Comparison of ENCODE assay signal across 1 cellular context in genomic region chr2:8414946-8415869, GRCh38.
A peak's percentile ranks its signal among the peaks of the same experiment; 100 is the strongest.
TF ChIP-seq lines count a peak whose summit lies in the region.

No MANE protein-coding gene starts in this region.

TF ChIP-seq in liver, 16 proteins besides CTCF, POLR2A, EP300 and RAD21 (continued from another document):
- TF ChIP-seq YY1 (IDR thresholded peaks at IDR 0.05) (peak; percentile 33), ZBTB33 (IDR thresholded peaks at IDR 0.05) (no peak)
